23 cellular contexts compared by ENCODE assay signal in the genomic region with DNA sequence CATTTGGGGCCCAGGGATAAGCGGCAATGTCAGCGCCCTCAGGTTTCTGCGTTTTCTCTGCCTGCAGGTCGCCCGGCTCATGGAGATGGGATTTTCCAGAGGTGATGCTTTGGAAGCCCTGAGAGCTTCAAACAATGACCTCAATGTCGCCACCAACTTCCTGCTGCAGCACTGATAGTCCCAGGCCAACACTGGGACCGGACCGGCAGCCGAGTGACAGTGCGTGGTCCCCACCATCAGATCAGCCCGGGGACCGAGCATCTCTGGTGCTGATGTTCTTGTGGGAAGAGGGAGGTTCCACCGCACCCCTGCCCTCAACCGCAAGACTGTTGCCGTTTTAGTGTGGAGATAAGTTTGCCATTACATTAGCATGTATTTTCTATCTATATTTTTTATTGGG.
DNase-seq lines count a peak whose midpoint lies in the region; ATAC-seq and TF ChIP-seq lines count a peak whose summit lies in the region.
"Had no signal": no experiment of that assay in that cellular context is flagged by ENCODE, and none has a peak within 500 bp of the region (broad histone marks: within the 10 kb centered on the region; RNA-seq: fewer than 3 reads in every experiment).

No MANE protein-coding gene starts in this region.

- no peak for ATAC-seq in activated CD8-positive, alpha-beta T cell treated with anti-CD3 and anti-CD28 coated beads for 36 hours
- ATAC-seq: gastroesophageal sphincter; GM12878; K562; Panc1; stimulated activated naive B cell treated with anti-CD40 and anti-IgM and Interleukin-4, amounts not matched to agents 10 μg/mL and 1 μg/mL and 100 μg/mL, for 72 hours had no signal

- H3K4me1 ChIP-seq in endodermal cell (ENCODE audit: control insufficient read depth, insufficient read depth, low read length): no peaks in the 10 kb centered on the region
- no peaks in the 10 kb centered on the region for H3K4me1 ChIP-seq in colonic mucosa
- H3K4me1 ChIP-seq: ascending aorta, Caco-2, gastroesophageal sphincter, psoas muscle, SJCRH30 had no signal

- H3K9me3 ChIP-seq in endodermal cell (ENCODE audit: control insufficient read depth, low read length) (no peaks in the 10 kb centered on the region), colonic mucosa (no peaks in the 10 kb centered on the region)
- H3K9me3 ChIP-seq: ascending aorta, Caco-2, gastroesophageal sphincter, psoas muscle, SJCRH30, thoracic aorta had no signal

- no peak overlapping the region for H3K27ac ChIP-seq in endodermal cell (ENCODE audit: low read depth, low read length)
- no peak overlapping the region for H3K27ac ChIP-seq in colonic mucosa
- H3K27ac ChIP-seq: ascending aorta, gastroesophageal sphincter, psoas muscle, SJCRH30, thoracic aorta had no signal

- no peak overlapping the region for H3K4me3 Mint-ChIP-seq in activated CD8-positive, alpha-beta T cell treated with anti-CD3 and anti-CD28 coated beads for 36 hours
- no peak overlapping the region for H3K4me3 Mint-ChIP-seq in endodermal cell
- H3K4me3 Mint-ChIP-seq: stimulated activated naive B cell treated with anti-CD40 and anti-IgM and Interleukin-4, amounts not matched to agents 10 μg/mL and 1 μg/mL and 100 μg/mL, for 72 hours had no signal

- H3K27me3 Mint-ChIP-seq in activated CD8-positive, alpha-beta T cell treated with anti-CD3 and anti-CD28 coated beads for 36 hours: no peaks in the 10 kb centered on the region
- H3K27me3 Mint-ChIP-seq in endodermal cell (ENCODE audit: insufficient read depth): no peaks in the 10 kb centered on the region
- H3K27me3 Mint-ChIP-seq: stimulated activated naive B cell treated with anti-CD40 and anti-IgM and Interleukin-4, amounts not matched to agents 10 μg/mL and 1 μg/mL and 100 μg/mL, for 72 hours had no signal

- TF ChIP-seq CTCF in activated CD8-positive, alpha-beta T cell treated with anti-CD3 and anti-CD28 coated beads for 36 hours (IDR thresholded peaks at IDR 0.05): no peak
- TF ChIP-seq CTCF in endodermal cell (conservative IDR thresholded peaks at IDR 0.05) (no peak), colonic mucosa (IDR thresholded peaks at IDR 0.05) (no peak)

- DNase-seq in stimulated activated CD4-positive, alpha-beta T cell treated with anti-CD3 and anti-CD28 coated beads, Interleukin-4, amount 100 ng/mL, for 24 hours: peak; percentile 2
- DNase-seq in stimulated activated CD4-positive, alpha-beta T cell treated with anti-CD3 and anti-CD28 coated beads, Interleukin-4, amount 100 ng/mL, for 1 hour: no peak
- DNase-seq in activated CD8-positive, alpha-beta T cell treated with anti-CD3 and anti-CD28 coated beads for 36 hours: peak; percentile 16
- peak; percentile 38 for DNase-seq in endodermal cell
- no peak for DNase-seq in GM03348 (ENCODE audit: low spot score)
- DNase-seq in activated effector memory CD4-positive, alpha-beta T cell treated with Interleukin-2 at 50 U/mL for 16 hours: no peak
- DNase-seq in colonic mucosa: no peak
- DNase-seq: activated effector memory CD4-positive, alpha-beta T cell treated with anti-CD3 and anti-CD28 coated beads, Interleukin-2, amount 50 U/mL, for 16 hours; DMS79 treated with DMSO at 0.1 percent for 48 hours; HCEC 1CT; MM.1S; NCI-H1436; NCI-H510A treated with DMSO at 0.1 percent for 48 hours; psoas muscle; SJCRH30; stimulated activated naive B cell treated with anti-CD40 and anti-IgM and Interleukin-4, amounts not matched to agents 10 μg/mL and 1 μg/mL and 100 μg/mL, for 72 hours had no signal

- CTCF ChIA-PET in activated CD8-positive, alpha-beta T cell treated with anti-CD3 and anti-CD28 coated beads for 36 hours (lab: Charles Lee): interaction anchor here (3.4 to 19.3 kb wide), 3 partner anchors 10 to 115 kb away, joined by 19 to 395 read pairs (median 280); no protein-coding TSS in a partner anchor

- WGBS in endodermal cell (ENCODE audit: insufficient coverage in 1 of 2, insufficient read length in 1 of 2), 2 experiments: 96 to 97% methylated on average over 10 to 13 of the region's 15 CpGs

- peaks cover 85% of the 10 kb centered on the region for H3K4me1 Mint-ChIP-seq in activated CD8-positive, alpha-beta T cell treated with anti-CD3 and anti-CD28 coated beads for 36 hours (ENCODE audit: low read depth)
- peaks cover 10% of the 10 kb centered on the region for H3K4me1 Mint-ChIP-seq in endodermal cell

- intact Hi-C loops in activated CD8-positive, alpha-beta T cell treated with anti-CD3 and anti-CD28 coated beads for 36 hours (cut with micrococcal nuclease): loop anchor here (2.0 kb wide), 1 partner anchor 28 kb away; no protein-coding TSS in a partner anchor
- intact Hi-C loops in colonic mucosa (cut with DNase I): no loop called here

- no peaks in the 10 kb centered on the region for H3K9me3 Mint-ChIP-seq in activated CD8-positive, alpha-beta T cell treated with anti-CD3 and anti-CD28 coated beads for 36 hours
- H3K9me3 Mint-ChIP-seq in endodermal cell: no peaks in the 10 kb centered on the region

- POLR2A ChIA-PET in activated CD8-positive, alpha-beta T cell treated with anti-CD3 and anti-CD28 coated beads for 36 hours (lab: Charles Lee): interaction anchor here (1.8 to 2.0 kb wide), 2 partner anchors 33 to 49 kb away, joined by 6 to 7 read pairs; no protein-coding TSS in a partner anchor

- peaks cover 43% of the 10 kb centered on the region for H3K36me3 Mint-ChIP-seq in activated CD8-positive, alpha-beta T cell treated with anti-CD3 and anti-CD28 coated beads for 36 hours (ENCODE audit: low read depth)
- peaks cover 41% of the 10 kb centered on the region for H3K36me3 Mint-ChIP-seq in endodermal cell (ENCODE audit: low read depth)

- no peaks in the 10 kb centered on the region for H3K27me3 ChIP-seq in endodermal cell (ENCODE audit: control insufficient read depth, insufficient read depth, low read length, poor library complexity, severe bottlenecking)
- no peaks in the 10 kb centered on the region for H3K27me3 ChIP-seq in colonic mucosa
- H3K27me3 ChIP-seq: ascending aorta, gastroesophageal sphincter, SJCRH30 had no signal

- peak overlapping the region; percentile 81 for H3K27ac Mint-ChIP-seq in activated CD8-positive, alpha-beta T cell treated with anti-CD3 and anti-CD28 coated beads for 36 hours
- no peak overlapping the region for H3K27ac Mint-ChIP-seq in endodermal cell

- H3K36me3 ChIP-seq in endodermal cell (ENCODE audit: control insufficient read depth, insufficient read depth, low read length) (peaks cover 16% of the 10 kb centered on the region), colonic mucosa (no peaks in the 10 kb centered on the region)
- H3K36me3 ChIP-seq: SJCRH30 had no signal

- H3K4me3 ChIP-seq in endodermal cell (ENCODE audit: low read length) (no peak overlapping the region), colonic mucosa (no peak overlapping the region)
- H3K4me3 ChIP-seq: ascending aorta, gastroesophageal sphincter, GM12878, K562, psoas muscle, SJCRH30, thoracic aorta had no signal

- H3K9ac ChIP-seq in endodermal cell (ENCODE audit: extremely low read depth, low read length, poor library complexity, severe bottlenecking): no peak overlapping the region
- no peak overlapping the region for H3K9ac ChIP-seq in colonic mucosa (ENCODE audit: low read depth in 2 of 2, low read length in 2 of 2)

Comparison
In these comparisons a context has a peak if more than half of its experiments do, and no peak if none do; other contexts are left out.
1. DNase-seq: peak in stimulated activated CD4-positive, alpha-beta T cell treated with anti-CD3 and anti-CD28 coated beads, Interleukin-4, amount 100 ng/mL, for 24 hours (single experiment), activated CD8-positive, alpha-beta T cell treated with anti-CD3 and anti-CD28 coated beads for 36 hours (single experiment) and endodermal cell (single experiment); none in stimulated activated CD4-positive, alpha-beta T cell treated with anti-CD3 and anti-CD28 coated beads, Interleukin-4, amount 100 ng/mL, for 1 hour (single experiment), GM03348 (single experiment), activated effector memory CD4-positive, alpha-beta T cell treated with Interleukin-2 at 50 U/mL for 16 hours (single experiment) and colonic mucosa (single experiment).